ENCODE assay signal across 9 cellular contexts in genomic region chr12:80936642-80937390, GRCh38. TPM values are rescaled to one million over a fixed set of nuclear protein-coding genes. Genes with fewer than 3 reads are reported as not detected.
DNase-seq lines count a peak whose midpoint lies in the region; TF ChIP-seq lines count a peak whose summit lies in the region.
"Had no signal": no experiment of that assay in that cellular context is flagged by ENCODE, and none has a peak within 500 bp of the region (broad histone marks: within the 10 kb centered on the region; RNA-seq: fewer than 3 reads in every experiment).

No MANE protein-coding gene starts in this region.

- H3K27ac ChIP-seq in KMS-11 = peak overlapping the region; percentile 8; the same call in 1 of the 2 replicates
- H3K27ac ChIP-seq: epithelial cell of prostate had no signal

- peaks cover 8% of the 10 kb centered on the region for H3K4me1 ChIP-seq in KMS-11 (ENCODE audit: low read depth, poor library complexity, severe bottlenecking)

- H3K9ac ChIP-seq in KMS-11 = peak overlapping the region; percentile 39

- no peak for TF ChIP-seq CTCF in KMS-11 (conservative IDR thresholded peaks at IDR 0.05; ENCODE audit: low read depth, low read length)
- TF ChIP-seq CTCF in retinal pigment epithelial cell (conservative IDR thresholded peaks at IDR 0.05; ENCODE audit: low read depth, low read length) = no peak

- H3K36me3 ChIP-seq in KMS-11 (ENCODE audit: insufficient read depth) = no peaks in the 10 kb centered on the region

- H2AFZ ChIP-seq in KMS-11 (ENCODE audit: low read depth) = peak overlapping the region; percentile 74

- H4K20me1 ChIP-seq in KMS-11 (ENCODE audit: insufficient read depth) = no peaks in the 10 kb centered on the region

- peak; percentile 73 for DNase-seq in NCI-H748 (lab: John Stamatoyannopoulos, UW; ENCODE audit: unreplicated experiment)
- no peak for DNase-seq in NCI-H748 treated with DMSO at 0.1 percent for 48 hours (lab: John Stamatoyannopoulos, UW)
- peak; percentile 7 for DNase-seq in H4 (ENCODE audit: low spot score)
- DNase-seq in astrocyte of the hippocampus (ENCODE audit: low read depth, low spot score) = peak; percentile 84
- peak; percentile 22 for DNase-seq in iPS DF 4.7 (ENCODE audit: extremely low read depth, low spot score)
- DNase-seq in retinal pigment epithelial cell (ENCODE audit: low read depth) = no peak
- no peak for DNase-seq in stimulated activated naive CD4-positive, alpha-beta T cell treated with Interleukin-2 at 50 U/mL for 16 hours (lab: John Stamatoyannopoulos, UW)

- no peaks in the 10 kb centered on the region for H3K79me2 ChIP-seq in KMS-11 (ENCODE audit: insufficient read depth, low read depth)

- H3K27me3 ChIP-seq in KMS-11 (ENCODE audit: insufficient read depth, low read depth) = no peaks in the 10 kb centered on the region

- H3K4me3 ChIP-seq in KMS-11 (IDR thresholded peaks at IDR 0.05; ENCODE audit: insufficient read depth, low read depth, low read length) = peak overlapping the region; percentile 29
- peak overlapping the region; percentile 79 for H3K4me3 ChIP-seq in retinal pigment epithelial cell (ENCODE audit: low read length)

- H3K4me2 ChIP-seq in KMS-11 = peak overlapping the region; percentile 77

RNA-seq across cellular contexts. Expression of gene LIN7A, which starts 0.9 kb away (rescaled TPM):
- 1.2 and 3.9 TPM in 2 replicates for total RNA-seq in H4 (2014; rRNA removed; shearing (Covaris generic))

Comparison
In these comparisons a context has a peak if more than half of its experiments do, and no peak if none do; other contexts are left out.
1. DNase-seq: peak in NCI-H748 (single experiment), H4 (single experiment), astrocyte of the hippocampus (single experiment) and iPS DF 4.7 (single experiment); none in NCI-H748 treated with DMSO at 0.1 percent for 48 hours (single experiment), retinal pigment epithelial cell (single experiment) and stimulated activated naive CD4-positive, alpha-beta T cell treated with Interleukin-2 at 50 U/mL for 16 hours (single experiment).